ENCODE assay signal across 8 cellular contexts in the genomic region with DNA sequence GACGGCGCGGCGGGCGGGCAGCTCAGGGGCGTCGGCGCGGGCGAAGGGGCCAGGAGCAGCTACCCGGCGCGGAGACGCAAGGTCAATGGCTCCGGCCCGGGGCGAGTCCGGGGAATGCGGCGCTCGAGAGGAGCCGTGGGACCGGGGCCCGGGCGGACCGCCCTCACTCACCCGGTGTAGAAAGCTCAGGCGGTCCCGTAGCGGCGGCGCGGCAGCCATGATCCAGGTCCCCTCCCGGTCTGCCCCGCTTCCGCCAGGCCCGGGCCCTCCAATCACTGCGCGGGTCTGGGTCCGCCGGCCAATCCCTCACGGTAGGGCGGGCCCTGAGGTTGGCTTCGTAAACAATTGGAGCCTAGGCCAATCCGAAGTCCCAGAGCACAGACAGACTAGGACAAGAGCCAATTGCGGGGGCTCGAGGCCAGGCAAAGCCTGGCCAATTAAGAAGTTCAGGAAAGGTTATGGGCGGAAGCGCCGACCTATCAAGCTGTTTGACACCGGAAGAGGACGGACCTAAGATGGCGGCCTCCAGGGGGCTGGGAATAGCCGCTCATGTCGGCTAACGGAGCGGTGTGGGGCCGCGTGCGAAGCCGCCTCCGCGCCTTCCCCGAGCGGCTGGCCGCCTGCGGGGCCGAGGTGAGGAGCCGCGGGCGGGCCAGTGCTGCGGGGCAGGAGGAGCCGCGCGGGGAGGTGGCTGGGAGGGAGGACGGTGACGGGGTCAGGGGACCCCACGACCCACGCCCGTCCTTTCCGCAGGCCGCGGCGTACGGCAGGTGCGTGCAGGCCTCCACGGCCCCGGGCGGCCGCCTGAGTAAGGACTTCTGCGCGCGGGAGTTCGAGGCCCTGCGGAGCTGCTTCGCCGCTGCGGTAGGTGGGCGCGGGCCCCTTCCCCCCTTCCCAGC. TPM values are rescaled to one million over a fixed set of nuclear protein-coding genes. Genes with fewer than 3 reads are reported as not detected.
DNase-seq lines count a peak whose midpoint lies in the region; ATAC-seq and TF ChIP-seq lines count a peak whose summit lies in the region.

NDUFAF8 (plus strand) TSS at position 504 of the 899 bp plus-strand sequence; CDS start at position 550, 46 bp downstream.
TEPSIN (minus strand) TSS at position 241 of the 899 bp plus-strand sequence; CDS start at position 219, 22 bp downstream.

- peak within 1 kb of the TSS; percentile 92 for H3K27ac Mint-ChIP-seq in activated CD4-positive, alpha-beta memory T cell treated with anti-CD3 and anti-CD28 coated beads for 36 hours

- peak in 42 of 56 donors; percentile 11 to 67 (median 34) for TF ChIP-seq CTCF in dorsolateral prefrontal cortex (IDR thresholded peaks at IDR 0.05 in 54 of 56, conservative IDR thresholded peaks at IDR 0.05 in 2 of 56; ENCODE audit: low read depth in 1 of 56, partially characterized antibody in 56 of 56)
- no peak for TF ChIP-seq CTCF in liver (IDR thresholded peaks at IDR 0.05; ENCODE audit: low read depth, low read length, missing input control)

- TF ChIP-seq RAD21 in liver (IDR thresholded peaks at IDR 0.05): peak in 1 of 2 donors; percentile 21

- H3K4me3 Mint-ChIP-seq in activated CD4-positive, alpha-beta memory T cell treated with anti-CD3 and anti-CD28 coated beads for 36 hours: peak within 1 kb of the TSS; percentile 96

- H3K36me3 ChIP-seq in liver (ENCODE audit: control insufficient read depth in 4 of 4, insufficient read depth in 3 of 4, low read depth in 1 of 4, low read length in 3 of 4): no peaks in the 10 kb centered on the region

- ATAC-seq in GM19438 (IDR thresholded peaks at IDR 0.05; ENCODE audit: low read depth, unreplicated experiment) (peak; percentile 92), HG03575 (IDR thresholded peaks at IDR 0.05; ENCODE audit: extremely low read depth, insufficient number of reproducible peaks, low FRiP score, unreplicated experiment) (peak; percentile 44)

- no peaks in the 10 kb centered on the region for H3K27me3 Mint-ChIP-seq in activated CD4-positive, alpha-beta memory T cell treated with anti-CD3 and anti-CD28 coated beads for 36 hours

- DNase-seq in CD1c-positive myeloid dendritic cell (ENCODE audit: extremely low spot score) (peak; percentile 99), NCI-H82 treated with DMSO at 0.1 percent for 48 hours (lab: John Stamatoyannopoulos, UW; ENCODE audit: unreplicated experiment) (peak; percentile 99), dorsolateral prefrontal cortex (peak; percentile 93 to 99 (median 99))
- peak; percentile 98 for DNase-seq in activated CD4-positive, alpha-beta memory T cell treated with anti-CD3 and anti-CD28 coated beads for 36 hours
- peak; percentile 96 for DNase-seq in stimulated activated CD4-positive, alpha-beta T cell treated with anti-CD3 and anti-CD28 coated beads, Interleukin-4, amount 100 ng/mL, for 24 hours

- CTCF ChIA-PET in activated CD4-positive, alpha-beta memory T cell treated with anti-CD3 and anti-CD28 coated beads for 36 hours (lab: Charles Lee): interaction anchor here (0.7 to 2.0 kb wide), 5 partner anchors 16 to 350 kb away, joined by 3 to 9 read pairs (median 5); partner anchors contain the start of genes CEP131 and SLC38A10

- H3K27ac ChIP-seq in dorsolateral prefrontal cortex (peak within 1 kb of the TSS in 52 of 59 donors; percentile 24 to 90 (median 80)), liver (ENCODE audit: low read depth in 1 of 2, low read length in 2 of 2) (peak within 1 kb of the TSS; percentile 71 to 74)

- H3K4me3 ChIP-seq in dorsolateral prefrontal cortex: peak within 1 kb of the TSS; percentile 55 to 100 (median 96)
- peak within 1 kb of the TSS; percentile 74 to 98 (median 89) for H3K4me3 ChIP-seq in liver (ENCODE audit: low read depth in 1 of 3, low read length in 3 of 3)

- intact Hi-C loops in activated CD4-positive, alpha-beta memory T cell treated with anti-CD3 and anti-CD28 coated beads for 36 hours (cut with micrococcal nuclease): loop anchor here (1.0 kb wide), 1 partner anchor 16 kb away; no protein-coding TSS in a partner anchor
- intact Hi-C loops in dorsolateral prefrontal cortex (cut with DNase I): loop anchor here (1.0 to 5.0 kb wide), 3 partner anchors 16 to 247 kb away; partner anchors contain the start of gene CHMP6 (in 1 of the 2)

- under 1% methylated on average over 100 of the region's 100 CpGs for WGBS in liver

- H3K9ac ChIP-seq in liver (ENCODE audit: low read depth in 1 of 2, low read length in 2 of 2): peak within 1 kb of the TSS; percentile 34 to 75

- peaks cover 6 to 31% (median 27%) of the 10 kb centered on the region in 4 donors for H3K4me1 ChIP-seq in liver (ENCODE audit: control insufficient read depth in 4 of 4, insufficient read depth in 4 of 4, low read length in 3 of 4)

- H3K27me3 ChIP-seq in dorsolateral prefrontal cortex (no peaks in the 10 kb centered on the region), liver (ENCODE audit: control insufficient read depth in 4 of 4, insufficient read depth in 4 of 4, low read length in 3 of 4) (no peaks in the 10 kb centered on the region)

- POLR2A ChIA-PET in activated CD4-positive, alpha-beta memory T cell treated with anti-CD3 and anti-CD28 coated beads for 36 hours (lab: Charles Lee): interaction anchor here (0.7 to 2.4 kb wide), 10 partner anchors 8 to 215 kb away, joined by 3 to 16 read pairs (median 4); partner anchors contain the start of genes CEP131 and SLC38A10

- H3K9me3 Mint-ChIP-seq in activated CD4-positive, alpha-beta memory T cell treated with anti-CD3 and anti-CD28 coated beads for 36 hours: no peaks in the 10 kb centered on the region

- H3K36me3 Mint-ChIP-seq in activated CD4-positive, alpha-beta memory T cell treated with anti-CD3 and anti-CD28 coated beads for 36 hours: peaks cover 8% of the 10 kb centered on the region

- H3K9me3 ChIP-seq in liver (ENCODE audit: control insufficient read depth in 4 of 4, low read length in 3 of 4): no peaks in the 10 kb centered on the region

- H3K4me1 Mint-ChIP-seq in activated CD4-positive, alpha-beta memory T cell treated with anti-CD3 and anti-CD28 coated beads for 36 hours (ENCODE audit: low read depth): peaks cover 28% of the 10 kb centered on the region

TF ChIP-seq in liver, 16 proteins besides CTCF, POLR2A, EP300 and RAD21 (continues in another document):
- peak in 1 of 2 donors; percentile 41 for TF ChIP-seq RXRA (IDR thresholded peaks at IDR 0.05)
- no peak for TF ChIP-seq TAF1 (conservative IDR thresholded peaks at IDR 0.05)
- no peak for TF ChIP-seq HNF4A (conservative IDR thresholded peaks at IDR 0.05)
- TF ChIP-seq YY1 (IDR thresholded peaks at IDR 0.05): peak; percentile 98
- TF ChIP-seq GABPA (IDR thresholded peaks at IDR 0.05 in 1 of 2, conservative IDR thresholded peaks at IDR 0.05 in 1 of 2): peak; percentile 80 to 92
- no peak for TF ChIP-seq JUND (IDR thresholded peaks at IDR 0.05)
- no peak for TF ChIP-seq ZBTB33 (IDR thresholded peaks at IDR 0.05)
- TF ChIP-seq NR2F2 (IDR thresholded peaks at IDR 0.05): peak; percentile 78
- no peak for TF ChIP-seq ATF3 (IDR thresholded peaks at IDR 0.05)

RNA-seq across cellular contexts. Expression of gene NDUFAF8, which starts in this region (rescaled TPM):
- 10 to 100 TPM; 49.8 to 55.9 TPM for total RNA-seq in activated CD4-positive, alpha-beta memory T cell treated with anti-CD3 and anti-CD28 coated beads for 36 hours
- total RNA-seq in dorsolateral prefrontal cortex (10 to 100 TPM; 23.8 to 70.9 (median 46.9) TPM), liver (10 to 100 TPM in 1 of 2 donors, 1 to 10 TPM in 1; 8.3 to 11.6 TPM)
- polyA plus RNA-seq in liver: 10 to 100 TPM; 19.3 to 67.4 TPM

RNA-seq across cellular contexts. Expression of gene TEPSIN, which starts in this region (rescaled TPM):
- total RNA-seq in activated CD4-positive, alpha-beta memory T cell treated with anti-CD3 and anti-CD28 coated beads for 36 hours: 10 to 100 TPM; 20.0 to 24.6 TPM
- total RNA-seq in dorsolateral prefrontal cortex (10 to 100 TPM; 12.8 to 46.5 (median 27.3) TPM), liver (10 to 100 TPM in 1 of 2 donors, 1 to 10 TPM in 1; 10.0 to 22.9 TPM)
- polyA plus RNA-seq in liver: 10 to 100 TPM in 1 of 2 donors, 1 to 10 TPM in 1; 3.2 to 11.4 TPM

Comparison
In these comparisons a context has a peak if more than half of its experiments do, and no peak if none do; other contexts are left out.
1. Peak in every context shown above with its lines: DNase-seq, ATAC-seq, H3K4me3 ChIP-seq and H3K27ac ChIP-seq.